In the genomic region with DNA sequence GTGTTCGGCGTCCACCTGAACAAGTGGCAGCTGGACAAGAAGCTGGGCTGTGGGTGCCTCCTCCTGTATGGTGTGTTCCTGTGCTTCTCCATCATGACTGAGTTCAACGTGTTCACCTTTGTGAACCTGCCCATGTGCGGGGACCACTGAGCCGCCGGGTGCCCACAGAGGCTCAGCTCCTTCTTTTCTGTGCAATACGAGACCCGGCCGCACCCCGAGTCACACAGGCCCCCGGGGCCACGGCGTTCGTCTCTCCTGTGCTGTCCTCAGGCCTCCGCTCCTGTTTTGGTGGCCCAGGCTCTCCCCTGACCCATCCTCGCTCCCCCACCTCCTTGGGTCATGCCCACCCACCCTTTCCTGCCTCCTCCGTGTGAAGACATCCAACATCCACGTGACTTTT, we compare ENCODE assay signal across 37 cellular contexts. TPM values are rescaled to one million over a fixed set of nuclear protein-coding genes. Genes with fewer than 3 reads are reported as not detected.
"Had no signal": no experiment of that assay in that cellular context is flagged by ENCODE, and none has a peak within 500 bp of the region (broad histone marks: within the 10 kb centered on the region; RNA-seq: fewer than 3 reads in every experiment).

No MANE protein-coding gene starts in this region.

- H3K4me1 ChIP-seq: adrenal gland had no signal

- ATAC-seq: activated CD8-positive, alpha-beta T cell treated with anti-CD3 and anti-CD28 coated beads for 36 hours; activated naive CD4-positive, alpha-beta T cell treated with anti-CD3 and anti-CD28 coated beads, Interleukin-2, amount 50 U/mL, for 72 hours; activated T-cell treated with anti-CD3 and anti-CD28 coated beads, Interleukin-2, amount 50 U/mL, for 4 hours; activated T-cell treated with anti-CD3 and anti-CD28 coated beads, Interleukin-2, amount 50 U/mL, for 72 hours; activated T-helper 17 cell treated with anti-CD3 and anti-CD28 coated beads, Interleukin-2, amount 50 U/mL, for 72 hours had no signal

- H3K36me3 ChIP-seq: adrenal gland, ascending aorta, cardiac muscle cell had no signal

- H3K36me3 Mint-ChIP-seq: activated CD4-positive, alpha-beta memory T cell treated with anti-CD3 and anti-CD28 coated beads for 36 hours; activated naive CD8-positive, alpha-beta T cell treated with anti-CD3 and anti-CD28 coated beads for 36 hours had no signal

- H3K27ac Mint-ChIP-seq: activated B cell treated with CpG ODN at 0.5 μM for 24 hours; activated CD4-positive, alpha-beta memory T cell treated with anti-CD3 and anti-CD28 coated beads for 36 hours; activated CD4-positive, alpha-beta T cell treated with anti-CD3 and anti-CD28 coated beads, Interleukin-2, amount 10 ng/mL, durations not matched to agents 24 days and 14 days; activated CD8-positive, alpha-beta T cell treated with anti-CD3 and anti-CD28 coated beads for 36 hours; activated naive CD4-positive, alpha-beta T cell treated with anti-CD3 and anti-CD28 coated beads for 36 hours; activated naive CD4-positive, alpha-beta T cell treated with anti-CD3 and anti-CD28 coated beads, Interleukin-2, amount 50 U/mL, for 72 hours; activated naive CD8-positive, alpha-beta T cell treated with anti-CD3 and anti-CD28 coated beads for 36 hours; activated T-cell treated with anti-CD3 and anti-CD28 coated beads, Interleukin-2, amount 50 U/mL, for 72 hours; activated T-helper 1 cell treated with anti-CD3 and anti-CD28 coated beads, Interleukin-12 subunit alpha, Interleukin-12 subunit beta, Interleukin-2, Interleukin-4 antibody, amounts not matched to agents 30 ng/mL and 10 ng/mL and 1 ng/mL, durations not matched to agents 14 hours and 24 hours and 36 hours; activated T-helper 17 cell treated with anti-CD3 and anti-CD28 coated beads, Interleukin-2, amount 50 U/mL, for 72 hours; T-helper 1 cell treated with Interleukin-12 subunit alpha and Interleukin-12 subunit beta and Interleukin-4 antibody, amounts not matched to agents 30 μg/mL and 1 μg/mL, for 36 hours; T-helper 2 cell treated with Interferon-gamma antibody and Interleukin-4, amounts not matched to agents 5 μg/mL and 100 μg/mL, for 36 hours had no signal

- H3K9me3 ChIP-seq: adrenal gland, ascending aorta had no signal

- H3K4me3 ChIP-seq: adrenal gland, ascending aorta, cardiac muscle cell had no signal

- H3K4me3 Mint-ChIP-seq: activated B cell treated with CpG ODN at 0.5 μM for 24 hours; activated CD4-positive, alpha-beta memory T cell treated with anti-CD3 and anti-CD28 coated beads for 36 hours; activated CD4-positive, alpha-beta T cell treated with anti-CD3 and anti-CD28 coated beads, Interleukin-2, amount 10 ng/mL, durations not matched to agents 24 days and 14 days; activated CD8-positive, alpha-beta T cell treated with anti-CD3 and anti-CD28 coated beads for 36 hours; activated naive CD4-positive, alpha-beta T cell treated with anti-CD3 and anti-CD28 coated beads for 36 hours; activated naive CD8-positive, alpha-beta T cell treated with anti-CD3 and anti-CD28 coated beads for 36 hours; activated T-cell treated with anti-CD3 and anti-CD28 coated beads, Interleukin-2, amount 50 U/mL, for 4 hours; activated T-cell treated with anti-CD3 and anti-CD28 coated beads, Interleukin-2, amount 50 U/mL, for 72 hours; activated T-helper 1 cell treated with anti-CD3 and anti-CD28 coated beads, Interleukin-12 subunit alpha, Interleukin-12 subunit beta, Interleukin-2, Interleukin-4 antibody, amounts not matched to agents 30 ng/mL and 10 ng/mL and 1 ng/mL, durations not matched to agents 14 hours and 24 hours and 36 hours; activated T-helper 17 cell treated with anti-CD3 and anti-CD28 coated beads, Interleukin-2, amount 50 U/mL, for 72 hours; brain; central memory CD8-positive, alpha-beta T cell; T-helper 1 cell treated with Interleukin-12 subunit alpha and Interleukin-12 subunit beta and Interleukin-4 antibody, amounts not matched to agents 30 μg/mL and 1 μg/mL, for 36 hours; T-helper 2 cell treated with Interferon-gamma antibody and Interleukin-4, amounts not matched to agents 5 μg/mL and 100 μg/mL, for 36 hours had no signal

- H3K27ac ChIP-seq: adrenal gland, ascending aorta, cardiac muscle cell, VCaP had no signal

- H3K9me3 Mint-ChIP-seq: activated CD8-positive, alpha-beta T cell treated with anti-CD3 and anti-CD28 coated beads for 36 hours; activated naive CD8-positive, alpha-beta T cell treated with anti-CD3 and anti-CD28 coated beads for 36 hours; activated T-cell treated with anti-CD3 and anti-CD28 coated beads, Interleukin-2, amount 50 U/mL, for 4 hours; activated T-helper 17 cell treated with anti-CD3 and anti-CD28 coated beads, Interleukin-2, amount 50 U/mL, for 72 hours; central memory CD8-positive, alpha-beta T cell; T-helper 2 cell treated with Interferon-gamma antibody and Interleukin-4, amounts not matched to agents 5 μg/mL and 100 μg/mL, for 36 hours had no signal

- H3K27me3 ChIP-seq: adrenal gland, ascending aorta had no signal

- DNase-seq: activated B cell treated with CpG ODN at 0.5 μM for 24 hours; activated CD4-positive, alpha-beta memory T cell treated with anti-CD3 and anti-CD28 coated beads for 36 hours; activated CD4-positive, alpha-beta T cell treated with anti-CD3 and anti-CD28 coated beads for 4 hours; activated CD4-positive, alpha-beta T cell treated with anti-CD3 and anti-CD28 coated beads, Interleukin-2, amount 10 ng/mL, durations not matched to agents 24 days and 14 days; activated CD4-positive, alpha-beta T cell treated with anti-CD3 and anti-CD28 coated beads, Interleukin-2, amount 50 U/mL, for 1 hour; activated CD4-positive, alpha-beta T cell treated with anti-CD3 and anti-CD28 coated beads, Interleukin-2, amount 50 U/mL, for 4 hours; activated CD4-positive, CD25-positive, alpha-beta regulatory T cell treated with anti-CD3 and anti-CD28 coated beads, Interleukin-2, amount 50 U/mL, for 72 hours; activated CD8-positive, alpha-beta memory T cell treated with anti-CD3 and anti-CD28 coated beads, Interleukin-2, amount 50 U/mL, for 4 hours; activated CD8-positive, alpha-beta T cell treated with anti-CD3 and anti-CD28 coated beads for 36 hours; activated effector memory CD4-positive, alpha-beta T cell treated with anti-CD3 and anti-CD28 coated beads, Interleukin-2, amount 50 U/mL, for 16 hours; activated gamma-delta T cell treated with Interleukin-2 at 50 U/mL for 16 hours; activated naive CD4-positive, alpha-beta T cell; activated naive CD4-positive, alpha-beta T cell treated with anti-CD3 and anti-CD28 coated beads for 36 hours; activated naive CD4-positive, alpha-beta T cell treated with anti-CD3 and anti-CD28 coated beads, Interleukin-2, amount 50 U/mL, for 16 hours; activated naive CD8-positive, alpha-beta T cell treated with anti-CD3 and anti-CD28 coated beads for 36 hours; activated T-cell treated with anti-CD3 and anti-CD28 coated beads for 4 hours; activated T-cell treated with anti-CD3 and anti-CD28 coated beads, Interleukin-2, amount 50 U/mL, for 1 hour; activated T-cell treated with anti-CD3 and anti-CD28 coated beads, Interleukin-2, amount 50 U/mL, for 4 hours; activated T-cell treated with anti-CD3 and anti-CD28 coated beads, Interleukin-2, amount 50 U/mL, for 72 hours; adrenal gland; amniotic stem cell; caudate nucleus; SW 1271; T-helper 1 cell; T-helper 2 cell; T-helper 9 cell had no signal

- H3K4me1 Mint-ChIP-seq: activated CD4-positive, alpha-beta T cell treated with anti-CD3 and anti-CD28 coated beads, Interleukin-2, amount 10 ng/mL, durations not matched to agents 24 days and 14 days; activated naive CD8-positive, alpha-beta T cell treated with anti-CD3 and anti-CD28 coated beads for 36 hours; activated T-helper 17 cell treated with anti-CD3 and anti-CD28 coated beads, Interleukin-2, amount 50 U/mL, for 72 hours; brain; central memory CD8-positive, alpha-beta T cell had no signal

- H3K27me3 Mint-ChIP-seq: activated CD4-positive, alpha-beta T cell treated with anti-CD3 and anti-CD28 coated beads, Interleukin-2, amount 10 ng/mL, durations not matched to agents 24 days and 14 days; activated CD8-positive, alpha-beta T cell treated with anti-CD3 and anti-CD28 coated beads for 36 hours; activated naive CD8-positive, alpha-beta T cell treated with anti-CD3 and anti-CD28 coated beads for 36 hours; central memory CD8-positive, alpha-beta T cell had no signal

RNA-seq across cellular contexts. Expression of a gene that starts 37.1 kb away (rescaled TPM):
- total RNA-seq: activated CD4-positive, alpha-beta memory T cell treated with anti-CD3 and anti-CD28 coated beads for 36 hours; activated CD4-positive, alpha-beta T cell treated with anti-CD3 and anti-CD28 coated beads, Interleukin-2, amount 10 ng/mL, durations not matched to agents 24 days and 14 days; activated CD8-positive, alpha-beta memory T cell treated with anti-CD3 and anti-CD28 coated beads for 36 hours; activated CD8-positive, alpha-beta T cell treated with anti-CD3 and anti-CD28 coated beads for 36 hours; activated naive CD4-positive, alpha-beta T cell treated with anti-CD3 and anti-CD28 coated beads for 36 hours; activated naive CD4-positive, alpha-beta T cell treated with anti-CD3 and anti-CD28 coated beads, Interleukin-2, amount 50 U/mL, for 72 hours; activated naive CD8-positive, alpha-beta T cell treated with anti-CD3 and anti-CD28 coated beads for 36 hours; activated T-cell treated with anti-CD3 and anti-CD28 coated beads, Interleukin-2, amount 50 U/mL, for 72 hours; activated T-helper 1 cell treated with anti-CD3 and anti-CD28 coated beads, Interleukin-12 subunit alpha, Interleukin-12 subunit beta, Interleukin-2, Interleukin-4 antibody, amounts not matched to agents 30 ng/mL and 10 ng/mL and 1 ng/mL, durations not matched to agents 14 hours and 24 hours and 36 hours; activated T-helper 17 cell treated with anti-CD3 and anti-CD28 coated beads, Interleukin-2, amount 50 U/mL, for 72 hours had no signal
